1 cellular context compared by ENCODE assay signal in the genomic region with DNA sequence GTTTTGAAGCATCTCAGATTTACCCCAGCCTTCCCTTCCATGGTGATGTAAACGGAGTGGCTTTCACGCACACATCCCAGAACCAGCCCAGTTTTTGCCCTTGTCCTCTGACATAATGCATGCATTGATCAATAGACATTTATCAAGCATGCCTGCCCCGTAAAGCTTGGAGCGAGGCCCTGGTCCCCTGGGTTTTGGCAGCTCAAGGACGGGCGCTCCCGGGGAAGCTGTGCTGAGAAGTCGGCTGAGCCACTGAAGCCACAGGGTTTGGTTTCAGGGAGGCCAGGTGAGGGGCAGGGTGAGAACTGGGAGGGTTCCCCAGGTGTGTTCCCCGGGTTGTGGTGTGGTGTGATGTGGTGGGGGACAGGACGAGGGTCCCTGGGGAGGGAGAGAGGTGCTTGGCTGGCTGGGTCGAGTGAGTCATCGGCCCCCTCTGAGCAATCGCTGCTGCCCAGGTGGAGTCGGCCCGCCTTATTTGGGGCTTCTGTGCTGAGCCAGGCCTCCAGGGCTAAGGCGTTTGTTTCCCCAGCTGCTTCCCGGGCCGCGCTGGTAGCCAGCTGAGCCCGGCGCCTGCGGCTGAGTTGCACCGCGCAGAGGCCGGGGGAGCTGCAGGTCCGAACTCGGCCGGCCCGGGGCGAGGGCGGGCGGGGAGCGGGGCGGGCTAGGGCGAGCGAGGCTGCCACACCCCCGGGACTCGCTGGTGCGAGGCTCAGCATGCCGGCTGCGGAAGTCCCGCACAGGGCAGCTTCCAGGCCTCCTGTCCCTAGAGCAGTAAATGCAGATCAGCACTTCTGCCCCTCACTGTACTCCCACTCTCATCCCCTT.
TF ChIP-seq lines count a peak whose summit lies in the region.

No MANE protein-coding gene starts in this region.

TF ChIP-seq in K562, 482 proteins besides CTCF, POLR2A, EP300 and RAD21 (continued from another document and continues in another):
- TF ChIP-seq, protein P1, sequence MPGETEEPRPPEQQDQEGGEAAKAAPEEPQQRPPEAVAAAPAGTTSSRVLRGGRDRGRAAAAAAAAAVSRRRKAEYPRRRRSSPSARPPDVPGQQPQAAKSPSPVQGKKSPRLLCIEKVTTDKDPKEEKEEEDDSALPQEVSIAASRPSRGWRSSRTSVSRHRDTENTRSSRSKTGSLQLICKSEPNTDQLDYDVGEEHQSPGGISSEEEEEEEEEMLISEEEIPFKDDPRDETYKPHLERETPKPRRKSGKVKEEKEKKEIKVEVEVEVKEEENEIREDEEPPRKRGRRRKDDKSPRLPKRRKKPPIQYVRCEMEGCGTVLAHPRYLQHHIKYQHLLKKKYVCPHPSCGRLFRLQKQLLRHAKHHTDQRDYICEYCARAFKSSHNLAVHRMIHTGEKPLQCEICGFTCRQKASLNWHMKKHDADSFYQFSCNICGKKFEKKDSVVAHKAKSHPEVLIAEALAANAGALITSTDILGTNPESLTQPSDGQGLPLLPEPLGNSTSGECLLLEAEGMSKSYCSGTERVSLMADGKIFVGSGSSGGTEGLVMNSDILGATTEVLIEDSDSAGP (CRISPR knock-in tag; IDR thresholded peaks at IDR 0.05): no peak
- TF ChIP-seq HDAC2 (IDR thresholded peaks at IDR 0.05): no peak; the same call in 1 of the 2 replicates
- no peak for TF ChIP-seq ZNF436 (CRISPR knock-in tag; IDR thresholded peaks at IDR 0.05)
- TF ChIP-seq KHSRP (IDR thresholded peaks at IDR 0.05): peak; percentile 41; the same call in 1 of the 2 replicates
- peak; percentile 99 for TF ChIP-seq HMGN3 (IDR thresholded peaks at IDR 0.05; ENCODE audit: borderline replicate concordance, extremely low read depth, insufficient read length, low read depth, low read length)
- TF ChIP-seq TEAD1 (CRISPR knock-in tag; IDR thresholded peaks at IDR 0.05): peak; percentile 29 to 52; a peak in 1 of 4 replicates
- TF ChIP-seq, protein P2, sequence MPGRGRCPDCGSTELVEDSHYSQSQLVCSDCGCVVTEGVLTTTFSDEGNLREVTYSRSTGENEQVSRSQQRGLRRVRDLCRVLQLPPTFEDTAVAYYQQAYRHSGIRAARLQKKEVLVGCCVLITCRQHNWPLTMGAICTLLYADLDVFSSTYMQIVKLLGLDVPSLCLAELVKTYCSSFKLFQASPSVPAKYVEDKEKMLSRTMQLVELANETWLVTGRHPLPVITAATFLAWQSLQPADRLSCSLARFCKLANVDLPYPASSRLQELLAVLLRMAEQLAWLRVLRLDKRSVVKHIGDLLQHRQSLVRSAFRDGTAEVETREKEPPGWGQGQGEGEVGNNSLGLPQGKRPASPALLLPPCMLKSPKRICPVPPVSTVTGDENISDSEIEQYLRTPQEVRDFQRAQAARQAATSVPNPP (IDR thresholded peaks at IDR 0.05; ENCODE audit: borderline replicate concordance, insufficient read depth, insufficient read length): no peak
- TF ChIP-seq GABPB1 (CRISPR knock-in tag; IDR thresholded peaks at IDR 0.05): peak; percentile 72
- TF ChIP-seq TGIF2 (CRISPR knock-in tag; IDR thresholded peaks at IDR 0.05): no peak
- TF ChIP-seq ARID2 (IDR thresholded peaks at IDR 0.05): 0 out of 2 replicates have a peak, but pooled peaks have one; percentile 33
- TF ChIP-seq, protein P3, sequence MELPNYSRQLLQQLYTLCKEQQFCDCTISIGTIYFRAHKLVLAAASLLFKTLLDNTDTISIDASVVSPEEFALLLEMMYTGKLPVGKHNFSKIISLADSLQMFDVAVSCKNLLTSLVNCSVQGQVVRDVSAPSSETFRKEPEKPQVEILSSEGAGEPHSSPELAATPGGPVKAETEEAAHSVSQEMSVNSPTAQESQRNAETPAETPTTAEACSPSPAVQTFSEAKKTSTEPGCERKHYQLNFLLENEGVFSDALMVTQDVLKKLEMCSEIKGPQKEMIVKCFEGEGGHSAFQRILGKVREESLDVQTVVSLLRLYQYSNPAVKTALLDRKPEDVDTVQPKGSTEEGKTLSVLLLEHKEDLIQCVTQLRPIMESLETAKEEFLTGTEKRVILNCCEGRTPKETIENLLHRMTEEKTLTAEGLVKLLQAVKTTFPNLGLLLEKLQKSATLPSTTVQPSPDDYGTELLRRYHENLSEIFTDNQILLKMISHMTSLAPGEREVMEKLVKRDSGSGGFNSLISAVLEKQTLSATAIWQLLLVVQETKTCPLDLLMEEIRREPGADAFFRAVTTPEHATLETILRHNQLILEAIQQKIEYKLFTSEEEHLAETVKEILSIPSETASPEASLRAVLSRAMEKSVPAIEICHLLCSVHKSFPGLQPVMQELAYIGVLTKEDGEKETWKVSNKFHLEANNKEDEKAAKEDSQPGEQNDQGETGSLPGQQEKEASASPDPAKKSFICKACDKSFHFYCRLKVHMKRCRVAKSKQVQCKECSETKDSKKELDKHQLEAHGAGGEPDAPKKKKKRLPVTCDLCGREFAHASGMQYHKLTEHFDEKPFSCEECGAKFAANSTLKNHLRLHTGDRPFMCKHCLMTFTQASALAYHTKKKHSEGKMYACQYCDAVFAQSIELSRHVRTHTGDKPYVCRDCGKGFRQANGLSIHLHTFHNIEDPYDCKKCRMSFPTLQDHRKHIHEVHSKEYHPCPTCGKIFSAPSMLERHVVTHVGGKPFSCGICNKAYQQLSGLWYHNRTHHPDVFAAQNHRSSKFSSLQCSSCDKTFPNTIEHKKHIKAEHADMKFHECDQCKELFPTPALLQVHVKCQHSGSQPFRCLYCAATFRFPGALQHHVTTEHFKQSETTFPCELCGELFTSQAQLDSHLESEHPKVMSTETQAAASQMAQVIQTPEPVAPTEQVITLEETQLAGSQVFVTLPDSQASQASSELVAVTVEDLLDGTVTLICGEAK (IDR thresholded peaks at IDR 0.05): no peak
- TF ChIP-seq, protein P3 (CRISPR knock-in tag; IDR thresholded peaks at IDR 0.05): no peak
- no peak for TF ChIP-seq SIX5 (IDR thresholded peaks at IDR 0.05; ENCODE audit: borderline replicate concordance in 1 of 2, insufficient read depth in 1 of 2, low read depth in 1 of 2, low read length in 2 of 2)
- TF ChIP-seq MTA1 (IDR thresholded peaks at IDR 0.05; ENCODE audit: borderline replicate concordance): peak; percentile 66; the same call in 1 of the 2 replicates
- peak; percentile 87; the same call in 1 of the 2 replicates for TF ChIP-seq ZBED1 (IDR thresholded peaks at IDR 0.05)
- 0 out of 2 replicates have a peak, but pooled peaks have one; percentile 91 for TF ChIP-seq GATAD2A (IDR thresholded peaks at IDR 0.05)
- no peak for TF ChIP-seq MAFF (IDR thresholded peaks at IDR 0.05; ENCODE audit: low read length)
- TF ChIP-seq, protein P4, sequence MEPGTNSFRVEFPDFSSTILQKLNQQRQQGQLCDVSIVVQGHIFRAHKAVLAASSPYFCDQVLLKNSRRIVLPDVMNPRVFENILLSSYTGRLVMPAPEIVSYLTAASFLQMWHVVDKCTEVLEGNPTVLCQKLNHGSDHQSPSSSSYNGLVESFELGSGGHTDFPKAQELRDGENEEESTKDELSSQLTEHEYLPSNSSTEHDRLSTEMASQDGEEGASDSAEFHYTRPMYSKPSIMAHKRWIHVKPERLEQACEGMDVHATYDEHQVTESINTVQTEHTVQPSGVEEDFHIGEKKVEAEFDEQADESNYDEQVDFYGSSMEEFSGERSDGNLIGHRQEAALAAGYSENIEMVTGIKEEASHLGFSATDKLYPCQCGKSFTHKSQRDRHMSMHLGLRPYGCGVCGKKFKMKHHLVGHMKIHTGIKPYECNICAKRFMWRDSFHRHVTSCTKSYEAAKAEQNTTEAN (CRISPR knock-in tag; IDR thresholded peaks at IDR 0.05): no peak
- no peak for TF ChIP-seq ARHGAP35 (IDR thresholded peaks at IDR 0.05; ENCODE audit: partially characterized antibody)
- peak; percentile 47; the same call in 1 of the 2 replicates for TF ChIP-seq CREM (IDR thresholded peaks at IDR 0.05; ENCODE audit: low read depth)
- peak; percentile 87 for TF ChIP-seq ZEB2 (IDR thresholded peaks at IDR 0.05)
- TF ChIP-seq TAF9B (IDR thresholded peaks at IDR 0.05; ENCODE audit: partially characterized antibody): peak; percentile 84
- peak; percentile 99 for TF ChIP-seq SMARCE1 (IDR thresholded peaks at IDR 0.05)
- no peak; the same call in 1 of the 2 replicates for TF ChIP-seq NBN (IDR thresholded peaks at IDR 0.05; ENCODE audit: low read depth)
- TF ChIP-seq HDAC6 (IDR thresholded peaks at IDR 0.05; ENCODE audit: low read depth, low read length): no peak
- TF ChIP-seq ZBTB17 (CRISPR knock-in tag; IDR thresholded peaks at IDR 0.05): peak; percentile 73; the same call in 1 of the 2 replicates
- TF ChIP-seq NR4A1 (CRISPR knock-in tag; IDR thresholded peaks at IDR 0.05): no peak
- TF ChIP-seq NR4A1 (tag; IDR thresholded peaks at IDR 0.05): 0 out of 2 replicates have a peak, but pooled peaks have one; percentile 48
- TF ChIP-seq, protein P5, sequence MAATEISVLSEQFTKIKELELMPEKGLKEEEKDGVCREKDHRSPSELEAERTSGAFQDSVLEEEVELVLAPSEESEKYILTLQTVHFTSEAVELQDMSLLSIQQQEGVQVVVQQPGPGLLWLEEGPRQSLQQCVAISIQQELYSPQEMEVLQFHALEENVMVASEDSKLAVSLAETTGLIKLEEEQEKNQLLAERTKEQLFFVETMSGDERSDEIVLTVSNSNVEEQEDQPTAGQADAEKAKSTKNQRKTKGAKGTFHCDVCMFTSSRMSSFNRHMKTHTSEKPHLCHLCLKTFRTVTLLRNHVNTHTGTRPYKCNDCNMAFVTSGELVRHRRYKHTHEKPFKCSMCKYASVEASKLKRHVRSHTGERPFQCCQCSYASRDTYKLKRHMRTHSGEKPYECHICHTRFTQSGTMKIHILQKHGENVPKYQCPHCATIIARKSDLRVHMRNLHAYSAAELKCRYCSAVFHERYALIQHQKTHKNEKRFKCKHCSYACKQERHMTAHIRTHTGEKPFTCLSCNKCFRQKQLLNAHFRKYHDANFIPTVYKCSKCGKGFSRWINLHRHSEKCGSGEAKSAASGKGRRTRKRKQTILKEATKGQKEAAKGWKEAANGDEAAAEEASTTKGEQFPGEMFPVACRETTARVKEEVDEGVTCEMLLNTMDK (IDR thresholded peaks at IDR 0.05; ENCODE audit: borderline replicate concordance, insufficient read depth, low read depth, low read length, poor library complexity, severe bottlenecking): peak; percentile 15
- TF ChIP-seq PPARD (CRISPR knock-in tag; IDR thresholded peaks at IDR 0.05): no peak
- TF ChIP-seq ZNF263 (CRISPR knock-in tag; IDR thresholded peaks at IDR 0.05; ENCODE audit: borderline replicate concordance): peak; percentile 21; the same call in 1 of the 2 replicates
- no peak for TF ChIP-seq WHSC1 (IDR thresholded peaks at IDR 0.05; ENCODE audit: low read length)
- TF ChIP-seq, protein P6, sequence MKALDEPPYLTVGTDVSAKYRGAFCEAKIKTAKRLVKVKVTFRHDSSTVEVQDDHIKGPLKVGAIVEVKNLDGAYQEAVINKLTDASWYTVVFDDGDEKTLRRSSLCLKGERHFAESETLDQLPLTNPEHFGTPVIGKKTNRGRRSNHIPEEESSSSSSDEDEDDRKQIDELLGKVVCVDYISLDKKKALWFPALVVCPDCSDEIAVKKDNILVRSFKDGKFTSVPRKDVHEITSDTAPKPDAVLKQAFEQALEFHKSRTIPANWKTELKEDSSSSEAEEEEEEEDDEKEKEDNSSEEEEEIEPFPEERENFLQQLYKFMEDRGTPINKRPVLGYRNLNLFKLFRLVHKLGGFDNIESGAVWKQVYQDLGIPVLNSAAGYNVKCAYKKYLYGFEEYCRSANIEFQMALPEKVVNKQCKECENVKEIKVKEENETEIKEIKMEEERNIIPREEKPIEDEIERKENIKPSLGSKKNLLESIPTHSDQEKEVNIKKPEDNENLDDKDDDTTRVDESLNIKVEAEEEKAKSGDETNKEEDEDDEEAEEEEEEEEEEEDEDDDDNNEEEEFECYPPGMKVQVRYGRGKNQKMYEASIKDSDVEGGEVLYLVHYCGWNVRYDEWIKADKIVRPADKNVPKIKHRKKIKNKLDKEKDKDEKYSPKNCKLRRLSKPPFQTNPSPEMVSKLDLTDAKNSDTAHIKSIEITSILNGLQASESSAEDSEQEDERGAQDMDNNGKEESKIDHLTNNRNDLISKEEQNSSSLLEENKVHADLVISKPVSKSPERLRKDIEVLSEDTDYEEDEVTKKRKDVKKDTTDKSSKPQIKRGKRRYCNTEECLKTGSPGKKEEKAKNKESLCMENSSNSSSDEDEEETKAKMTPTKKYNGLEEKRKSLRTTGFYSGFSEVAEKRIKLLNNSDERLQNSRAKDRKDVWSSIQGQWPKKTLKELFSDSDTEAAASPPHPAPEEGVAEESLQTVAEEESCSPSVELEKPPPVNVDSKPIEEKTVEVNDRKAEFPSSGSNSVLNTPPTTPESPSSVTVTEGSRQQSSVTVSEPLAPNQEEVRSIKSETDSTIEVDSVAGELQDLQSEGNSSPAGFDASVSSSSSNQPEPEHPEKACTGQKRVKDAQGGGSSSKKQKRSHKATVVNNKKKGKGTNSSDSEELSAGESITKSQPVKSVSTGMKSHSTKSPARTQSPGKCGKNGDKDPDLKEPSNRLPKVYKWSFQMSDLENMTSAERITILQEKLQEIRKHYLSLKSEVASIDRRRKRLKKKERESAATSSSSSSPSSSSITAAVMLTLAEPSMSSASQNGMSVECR (CRISPR knock-in tag; IDR thresholded peaks at IDR 0.05): peak; percentile 47; the same call in 1 of the 2 replicates
- TF ChIP-seq SMAD2 (IDR thresholded peaks at IDR 0.05; ENCODE audit: low read depth, low read length): no peak
